In genomic region chr18:4438938-4439337, GRCh38 we compare ENCODE assay signal across 25 cellular contexts. TPM values are rescaled to one million over a fixed set of nuclear protein-coding genes. Genes with fewer than 3 reads are reported as not detected.
"Had no signal": no experiment of that assay in that cellular context is flagged by ENCODE, and none has a peak within 500 bp of the region (broad histone marks: within the 10 kb centered on the region; RNA-seq: fewer than 3 reads in every experiment).

No MANE protein-coding gene starts in this region.

- H3K27ac Mint-ChIP-seq: dendritic cell treated with granulocyte-macrophage colony-stimulating factor and Interleukin-4, amounts not matched to agents 40 ng/mL and 50 ng/mL, for 4 days; effector memory CD8-positive, alpha-beta T cell; immature natural killer cell; mesothelial cell of epicardium; naive B cell had no signal

- H3K27me3 ChIP-seq: colonic mucosa, foreskin keratinocyte, gastroesophageal sphincter, hepatocyte, left lung had no signal

- H3K4me3 Mint-ChIP-seq: dendritic cell treated with granulocyte-macrophage colony-stimulating factor and Interleukin-4, amounts not matched to agents 40 ng/mL and 50 ng/mL, for 4 days; effector memory CD8-positive, alpha-beta T cell; immature natural killer cell; mesothelial cell of epicardium; naive B cell; naive thymus-derived CD8-positive, alpha-beta T cell had no signal

- H3K4me1 Mint-ChIP-seq: immature natural killer cell; naive B cell; naive thymus-derived CD8-positive, alpha-beta T cell had no signal

- H3K36me3 ChIP-seq: colonic mucosa, esophagus muscularis mucosa, gastroesophageal sphincter, heart left ventricle, left lung, lower lobe of right lung had no signal

- H3K36me3 Mint-ChIP-seq: immature natural killer cell; mesothelial cell of epicardium; naive B cell; naive thymus-derived CD8-positive, alpha-beta T cell had no signal

- H2AFZ ChIP-seq: hepatocyte had no signal

- H3K27me3 Mint-ChIP-seq: dendritic cell treated with granulocyte-macrophage colony-stimulating factor and Interleukin-4, amounts not matched to agents 40 ng/mL and 50 ng/mL, for 4 days; effector memory CD8-positive, alpha-beta T cell; naive B cell; naive thymus-derived CD8-positive, alpha-beta T cell had no signal

- H3K27ac ChIP-seq: colonic mucosa, esophagus muscularis mucosa, foreskin keratinocyte, gastroesophageal sphincter, heart left ventricle, hepatocyte, left lung, lower lobe of right lung had no signal

- H3K9me3 Mint-ChIP-seq: dendritic cell treated with granulocyte-macrophage colony-stimulating factor and Interleukin-4, amounts not matched to agents 40 ng/mL and 50 ng/mL, for 4 days; mesothelial cell of epicardium had no signal

- H3K4me3 ChIP-seq: colonic mucosa, esophagus muscularis mucosa, gastroesophageal sphincter, heart left ventricle, hepatocyte, left lung, lower lobe of right lung, mucosa of descending colon had no signal

- H3K9me3 ChIP-seq: colonic mucosa, esophagus muscularis mucosa, gastroesophageal sphincter, heart left ventricle, left lung, lower lobe of right lung, mucosa of descending colon had no signal

- H3K4me2 ChIP-seq: hepatocyte had no signal

- ATAC-seq: effector memory CD8-positive, alpha-beta T cell; foreskin keratinocyte; gastroesophageal sphincter; heart left ventricle; left cardiac atrium; left lung; left ventricle myocardium superior; lower lobe of right lung; mucosa of descending colon; naive thymus-derived CD8-positive, alpha-beta T cell had no signal

- H3K4me1 ChIP-seq: colonic mucosa, esophagus muscularis mucosa, foreskin keratinocyte, gastroesophageal sphincter, heart left ventricle, left lung, lower lobe of right lung had no signal

- DNase-seq: colonic mucosa; cortex of kidney; effector CD8-positive, alpha-beta T cell; effector memory CD8-positive, alpha-beta T cell; foreskin keratinocyte; heart left ventricle; hypothalamus; immature natural killer cell; islet precursor cell; kidney; left cardiac atrium; left lung; left ventricle myocardium superior; lower lobe of right lung; mesenchymal stem cell; mucosa of descending colon; naive B cell; naive thymus-derived CD8-positive, alpha-beta T cell had no signal

RNA-seq across cellular contexts. Expression of gene DLGAP1, which starts 16.2 kb away (rescaled TPM):
- total RNA-seq: endothelial cell of umbilical vein; left ventricle myocardium superior; lung microvascular endothelial cell; naive thymus-derived CD8-positive, alpha-beta T cell had no signal
- polyA plus RNA-seq: foreskin keratinocyte; immature natural killer cell; naive thymus-derived CD8-positive, alpha-beta T cell had no signal
